ENCODE assay signal across 3 cellular contexts in the genomic region with DNA sequence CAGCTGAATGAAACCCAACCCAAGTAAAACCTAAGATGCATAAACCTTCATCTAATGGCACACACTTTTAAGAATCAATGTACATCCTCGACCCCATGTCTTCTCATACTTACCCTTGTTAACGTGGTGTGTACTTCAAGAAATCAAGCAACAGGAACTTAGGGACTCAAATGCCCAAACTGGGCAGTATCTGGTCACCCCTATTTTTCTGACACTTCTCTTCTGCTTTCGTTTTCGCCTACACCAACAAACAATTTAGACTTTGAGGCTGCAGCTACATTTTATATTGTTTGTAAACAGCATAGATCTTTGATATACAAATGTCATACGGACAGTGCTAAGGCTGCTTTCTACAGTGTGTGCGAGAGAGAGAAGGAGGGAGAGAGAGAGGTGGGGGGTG.
"Had no signal": no experiment of that assay in that cellular context is flagged by ENCODE, and none has a peak within 500 bp of the region (broad histone marks: within the 10 kb centered on the region; RNA-seq: fewer than 3 reads in every experiment).

No MANE protein-coding gene starts in this region.

- H3K4me3 ChIP-seq: GM12878 had no signal

- ATAC-seq: GM12878 had no signal

- DNase-seq: GDM1, GF-D8 had no signal
